Comparison of ENCODE assay signal across 8 cellular contexts in genomic region chr11:46352063-46352841, GRCh38. TPM values are rescaled to one million over a fixed set of nuclear protein-coding genes. Genes with fewer than 3 reads are reported as not detected.
DNase-seq lines count a peak whose midpoint lies in the region; ATAC-seq and TF ChIP-seq lines count a peak whose summit lies in the region.

No MANE protein-coding gene starts in this region.

- DNase-seq in GM06990 (ENCODE audit: extremely low read depth, insufficient read length) (no peak), fibroblast of the aortic adventitia (ENCODE audit: low read depth) (no peak), prostate gland (ENCODE audit: low spot score) (no peak), NCI-H2171 treated with DMSO at 0.1 percent for 48 hours (lab: John Stamatoyannopoulos, UW) (no peak), NCI-H510A treated with DMSO at 0.1 percent for 48 hours (lab: John Stamatoyannopoulos, UW) (no peak)

- peak overlapping the region; percentile 15; the same call in 1 of the 2 replicates for H3K4me2 ChIP-seq in OCI-LY3 (ENCODE audit: low read length)

- H3K27me3 ChIP-seq in GM06990 (replicated peaks; ENCODE audit: control insufficient read depth, insufficient read depth, low read length) (no peaks in the 10 kb centered on the region), OCI-LY3 (ENCODE audit: low read depth, low read length) (no peaks in the 10 kb centered on the region), prostate gland (replicated peaks; ENCODE audit: insufficient read depth) (no peaks in the 10 kb centered on the region)

- peak; percentile 8 for TF ChIP-seq POLR2A in prostate gland (IDR thresholded peaks at IDR 0.05)

- H3K27me3 Mint-ChIP-seq in activated T-helper 17 cell treated with anti-CD3 and anti-CD28 coated beads, Interleukin-2, amount 50 U/mL, for 72 hours: no peaks in the 10 kb centered on the region

- peak; percentile 41 for ATAC-seq in activated T-helper 17 cell treated with anti-CD3 and anti-CD28 coated beads, Interleukin-2, amount 50 U/mL, for 72 hours (replicated peaks)
- ATAC-seq in GM18868 (IDR thresholded peaks at IDR 0.05; ENCODE audit: unreplicated experiment): no peak

- peaks cover 12% of the 10 kb centered on the region for H3K4me1 ChIP-seq in OCI-LY3 (ENCODE audit: low read length)
- peaks cover 13% of the 10 kb centered on the region for H3K4me1 ChIP-seq in prostate gland (replicated peaks)

- H3K9ac ChIP-seq in OCI-LY3 (ENCODE audit: low read length): no peak overlapping the region

- peak overlapping the region; percentile 92 for H3K4me3 Mint-ChIP-seq in activated T-helper 17 cell treated with anti-CD3 and anti-CD28 coated beads, Interleukin-2, amount 50 U/mL, for 72 hours

- peaks cover 82% of the 10 kb centered on the region for H3K79me2 ChIP-seq in OCI-LY3 (ENCODE audit: low read length)

- WGBS in prostate gland: 53% methylated on average over 33 of the region's 33 CpGs

- intact Hi-C loops in prostate gland (cut with DNase I): no loop called here

- TF ChIP-seq CTCF in GM06990 (IDR thresholded peaks at IDR 0.05; ENCODE audit: insufficient read depth, low read length, poor library complexity, severe bottlenecking) (peak; percentile 84), OCI-LY3 (IDR thresholded peaks at IDR 0.05; ENCODE audit: low read depth, low read length) (peak; percentile 77), fibroblast of the aortic adventitia (IDR thresholded peaks at IDR 0.05; ENCODE audit: insufficient read depth, low read length) (peak; percentile 77), prostate gland (IDR thresholded peaks at IDR 0.05) (peak; percentile 18 to 83 (median 69))

- no peak overlapping the region for H2AFZ ChIP-seq in OCI-LY3 (ENCODE audit: low read depth, low read length)

- peaks cover 52% of the 10 kb centered on the region for H3K4me1 Mint-ChIP-seq in activated T-helper 17 cell treated with anti-CD3 and anti-CD28 coated beads, Interleukin-2, amount 50 U/mL, for 72 hours

- H3K27ac ChIP-seq in OCI-LY3 (ENCODE audit: low read length) (no peak overlapping the region), prostate gland (peak overlapping the region; percentile 4 to 44)

- no peaks in the 10 kb centered on the region for H3K9me3 Mint-ChIP-seq in activated T-helper 17 cell treated with anti-CD3 and anti-CD28 coated beads, Interleukin-2, amount 50 U/mL, for 72 hours

- H4K20me1 ChIP-seq in OCI-LY3 (ENCODE audit: insufficient read depth, low read length): peaks cover 16% of the 10 kb centered on the region

- H3K27ac Mint-ChIP-seq in activated T-helper 17 cell treated with anti-CD3 and anti-CD28 coated beads, Interleukin-2, amount 50 U/mL, for 72 hours: peak overlapping the region; percentile 93

- H3K36me3 Mint-ChIP-seq in activated T-helper 17 cell treated with anti-CD3 and anti-CD28 coated beads, Interleukin-2, amount 50 U/mL, for 72 hours (ENCODE audit: low read depth): peaks cover 9% of the 10 kb centered on the region

- no peaks in the 10 kb centered on the region for H3K9me3 ChIP-seq in OCI-LY3 (ENCODE audit: insufficient read depth, low read length)
- H3K9me3 ChIP-seq in prostate gland: no peaks in the 10 kb centered on the region

- H3K36me3 ChIP-seq in GM06990 (ENCODE audit: control insufficient read depth, insufficient read depth, low read length): peaks cover 1% of the 10 kb centered on the region
- peaks cover 6% of the 10 kb centered on the region for H3K36me3 ChIP-seq in OCI-LY3 (replicated peaks; ENCODE audit: low read depth, low read length)
- H3K36me3 ChIP-seq in prostate gland: no peaks in the 10 kb centered on the region

- H3K4me3 ChIP-seq in GM06990 (replicated peaks; ENCODE audit: low read depth, low read length) (no peak overlapping the region), OCI-LY3 (ENCODE audit: low read length) (peak overlapping the region; percentile 14), fibroblast of the aortic adventitia (ENCODE audit: low read depth, low read length) (no peak overlapping the region), prostate gland (no peak overlapping the region)

RNA-seq across cellular contexts. Expression of gene DGKZ, which starts 5.0 kb away (rescaled TPM):
- 100 to 1,000 TPM in 1 of 2 donors, 10 to 100 TPM in 1; 78.9 to 100 TPM for total RNA-seq in activated T-helper 17 cell treated with anti-CD3 and anti-CD28 coated beads, Interleukin-2, amount 50 U/mL, for 72 hours
- total RNA-seq in fibroblast of the aortic adventitia (ENCODE audit: low replicate concordance) (27.1 and 37.7 TPM in 2 replicates), prostate gland (10 to 100 TPM; 53.6 to 95.0 TPM)

RNA-seq across cellular contexts. Expression of gene MDK, which starts 29.2 kb away (rescaled TPM):
- total RNA-seq in activated T-helper 17 cell treated with anti-CD3 and anti-CD28 coated beads, Interleukin-2, amount 50 U/mL, for 72 hours: 10 to 100 TPM in 1 of 2 donors, 1 to 10 TPM in 1; 8.5 to 12.9 TPM
- total RNA-seq in fibroblast of the aortic adventitia (ENCODE audit: low replicate concordance) (52.2 and 96.0 TPM in 2 replicates), prostate gland (100 to 1,000 TPM in 1 of 2 donors, 10 to 100 TPM in 1; 71.6 to 164 TPM)

RNA-seq across cellular contexts. Expression of gene CHRM4, which starts 39.3 kb away (rescaled TPM):
- 1 to 10 TPM in 1 of 2 donors, under 1 TPM in 1; 0.90 to 6.1 TPM for total RNA-seq in activated T-helper 17 cell treated with anti-CD3 and anti-CD28 coated beads, Interleukin-2, amount 50 U/mL, for 72 hours
- total RNA-seq in fibroblast of the aortic adventitia (ENCODE audit: low replicate concordance) (not detected in 2 replicates), prostate gland (1 to 10 TPM in 1 of 2 donors, not detected in 1; 2.8 TPM)
